ENCODE assay signal across 9 cellular contexts in the genomic region with DNA sequence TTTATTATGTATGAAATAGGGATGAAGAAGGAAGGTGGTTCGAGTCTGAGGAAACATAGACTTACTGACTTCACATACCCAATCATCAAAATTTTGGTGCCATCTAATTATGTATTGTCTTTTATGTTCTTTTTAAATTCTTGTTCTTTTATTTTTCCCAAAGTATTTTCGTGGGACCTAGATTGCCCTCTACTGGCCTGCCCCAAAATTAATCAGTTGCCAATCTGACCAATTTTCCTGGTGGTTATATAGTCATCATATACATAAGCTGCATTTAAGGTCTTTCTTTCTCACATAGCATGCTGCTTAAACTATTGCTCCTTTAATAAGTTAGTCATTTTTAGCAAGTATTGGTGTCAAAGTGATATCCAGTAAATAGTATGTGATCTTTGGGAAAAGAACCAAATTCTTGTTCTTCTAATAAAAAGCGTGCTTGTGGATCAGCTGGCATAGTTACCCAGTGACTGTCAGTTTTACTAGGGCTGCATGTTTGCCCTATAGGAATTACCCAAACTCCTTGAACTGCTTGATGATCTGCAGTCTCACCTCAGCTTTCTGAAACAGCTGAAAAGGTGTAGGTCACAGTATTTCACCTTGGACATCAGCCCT.
DNase-seq lines count a peak whose midpoint lies in the region; ATAC-seq and TF ChIP-seq lines count a peak whose summit lies in the region.
"Had no signal": no experiment of that assay in that cellular context is flagged by ENCODE, and none has a peak within 500 bp of the region (broad histone marks: within the 10 kb centered on the region; RNA-seq: fewer than 3 reads in every experiment).

No MANE protein-coding gene starts in this region.

- no peaks in the 10 kb centered on the region for H3K9me3 ChIP-seq in left ventricle myocardium inferior (replicated peaks)
- no peaks in the 10 kb centered on the region for H3K9me3 ChIP-seq in OCI-LY7 (ENCODE audit: low read length)
- no peaks in the 10 kb centered on the region for H3K9me3 ChIP-seq in uterus

- no peak for DNase-seq in left ventricle myocardium inferior
- DNase-seq in Right ventricle myocardium inferior (ENCODE audit: missing footprints) = no peak
- peak; percentile 6 for DNase-seq in OCI-LY7 (ENCODE audit: low spot score)
- DNase-seq in fibroblast of pulmonary artery (ENCODE audit: low read depth) = peak; percentile 32
- DNase-seq in uterus = no peak
- DNase-seq in activated CD8-positive, alpha-beta memory T cell treated with anti-CD3 and anti-CD28 coated beads, Interleukin-2, amount 50 U/mL, for 48 hours = no peak
- DNase-seq: immature natural killer cell had no signal

- no peak for ATAC-seq in Right ventricle myocardium inferior
- no peak for ATAC-seq in HG03442 (IDR thresholded peaks at IDR 0.05; ENCODE audit: unreplicated experiment)
- no peak for ATAC-seq in GM18868 (IDR thresholded peaks at IDR 0.05; ENCODE audit: unreplicated experiment)

- CTCF ChIA-PET in OCI-LY7 (lab: Charles Lee; ENCODE audit: unreplicated experiment) = no interaction called here

- H3K27me3 ChIP-seq in left ventricle myocardium inferior (ENCODE audit: low read depth) (peaks cover 37% of the 10 kb centered on the region), uterus (no peaks in the 10 kb centered on the region)

- H3K4me2 ChIP-seq in OCI-LY7 (ENCODE audit: low read length) = no peak overlapping the region

- POLR2A ChIA-PET in OCI-LY7 (lab: Charles Lee) = no interaction called here

- BruUV-seq in OCI-LY7 (replicated peaks; lab: Mats Ljungman, UMichigan) = no TSS peak

- no peak for TF ChIP-seq POLR2A in uterus (IDR thresholded peaks at IDR 0.05)

- 0 out of 2 replicates have a peak, but pooled peaks cover 4% of the 10 kb centered on the region for H4K20me1 ChIP-seq in OCI-LY7 (ENCODE audit: insufficient read depth, low read length)

- H3K4me1 ChIP-seq in left ventricle myocardium inferior (peaks cover 5% of the 10 kb centered on the region), OCI-LY7 (ENCODE audit: insufficient read depth, low read length, poor library complexity, severe bottlenecking) (no peaks in the 10 kb centered on the region), uterus (peaks cover 0 to 4% of the 10 kb centered on the region in 2 donors)

- H3K4me3 ChIP-seq in left ventricle myocardium inferior (no peak overlapping the region), OCI-LY7 (ENCODE audit: low read depth, low read length, poor library complexity, severe bottlenecking) (no peak overlapping the region), fibroblast of pulmonary artery (replicated peaks; ENCODE audit: low read depth, low read length) (no peak overlapping the region), uterus (no peak overlapping the region)

- H3K79me2 ChIP-seq in OCI-LY7 (ENCODE audit: insufficient read depth, low read depth, low read length) = no peaks in the 10 kb centered on the region

- no peak overlapping the region for H3K27ac ChIP-seq in left ventricle myocardium inferior (replicated peaks)
- no peak overlapping the region for H3K27ac ChIP-seq in OCI-LY7 (ENCODE audit: low read depth, low read length, poor library complexity, severe bottlenecking)
- no peak overlapping the region for H3K27ac ChIP-seq in uterus

- intact Hi-C loops in left ventricle myocardium inferior (cut with micrococcal nuclease) = no loop called here
- intact Hi-C loops in Right ventricle myocardium inferior (cut with DNase I) = loop anchor here (2.0 kb wide), 1 partner anchor 272 kb away; no protein-coding TSS in a partner anchor
- intact Hi-C loops in OCI-LY7 (cut with micrococcal nuclease; ENCODE audit: unreplicated experiment) = loop anchor here (2.0 kb wide), 1 partner anchor 272 kb away; no protein-coding TSS in a partner anchor
- intact Hi-C loops in uterus (cut with DNase I; ENCODE audit: low total_unique reads) = no loop called here

- H3K36me3 ChIP-seq in left ventricle myocardium inferior = no peaks in the 10 kb centered on the region
- H3K36me3 ChIP-seq in OCI-LY7 (ENCODE audit: insufficient read depth, low read length) = no peaks in the 10 kb centered on the region
- no peaks in the 10 kb centered on the region for H3K36me3 ChIP-seq in uterus

- H2AFZ ChIP-seq in OCI-LY7 (ENCODE audit: low read length) = no peak overlapping the region

- no peaks in the 10 kb centered on the region for H3K9me2 ChIP-seq in OCI-LY7 (ENCODE audit: insufficient read depth, low read length)

- TF ChIP-seq CTCF in left ventricle myocardium inferior (IDR thresholded peaks at IDR 0.05; ENCODE audit: borderline replicate concordance) = peak; percentile 53
- TF ChIP-seq CTCF in OCI-LY7 (conservative IDR thresholded peaks at IDR 0.05; ENCODE audit: low read length) = peak; percentile 76
- TF ChIP-seq CTCF in fibroblast of pulmonary artery (IDR thresholded peaks at IDR 0.05; ENCODE audit: low read length, missing control alignments) = peak; percentile 65
- TF ChIP-seq CTCF in uterus (IDR thresholded peaks at IDR 0.05) = peak; percentile 20 to 39 (median 32)

Comparison
In these comparisons a context has a peak if more than half of its experiments do, and no peak if none do; other contexts are left out.
1. intact Hi-C loops: an anchor here in Right ventricle myocardium inferior (2.0 kb wide) and OCI-LY7 (2.0 kb wide); none called in left ventricle myocardium inferior and uterus.
2. DNase-seq: peak in OCI-LY7 (single experiment) and fibroblast of pulmonary artery (single experiment); none in left ventricle myocardium inferior (single experiment), Right ventricle myocardium inferior (single experiment), uterus (0 of 2) and activated CD8-positive, alpha-beta memory T cell treated with anti-CD3 and anti-CD28 coated beads, Interleukin-2, amount 50 U/mL, for 48 hours (single experiment).
3. Peak in every context shown above with its lines, with median percentiles within 50 percentile points of each other: CTCF ChIP-seq.